Comparison of ENCODE assay signal across 16 cellular contexts in the genomic region with DNA sequence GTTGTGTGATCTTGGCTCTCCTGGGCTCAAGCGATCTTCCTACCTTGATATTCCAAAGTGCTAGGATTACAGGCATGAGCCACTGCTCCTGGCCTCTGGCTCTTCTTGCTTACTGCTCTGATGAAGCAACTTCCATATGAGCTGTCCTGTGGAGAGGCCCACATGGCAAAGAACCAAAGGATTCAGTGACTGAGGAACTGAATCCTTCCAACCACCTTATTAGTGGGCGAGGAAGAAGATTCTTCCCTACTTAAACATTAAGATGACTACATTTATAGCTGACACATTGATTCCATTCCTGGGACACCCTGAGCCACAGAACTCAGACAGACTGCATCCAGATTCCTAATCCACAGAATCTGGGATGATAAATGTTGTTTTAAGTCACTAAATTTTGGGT. TPM values are rescaled to one million over a fixed set of nuclear protein-coding genes. Genes with fewer than 3 reads are reported as not detected.
A peak's percentile ranks its signal among the peaks of the same experiment; 100 is the strongest.
DNase-seq lines count a peak whose midpoint lies in the region; ATAC-seq and TF ChIP-seq lines count a peak whose summit lies in the region.
"Had no signal": no experiment of that assay in that cellular context is flagged by ENCODE, and none has a peak within 500 bp of the region (broad histone marks: within the 10 kb centered on the region; RNA-seq: fewer than 3 reads in every experiment).

No MANE protein-coding gene starts in this region.

- H3F3A ChIP-seq in GM23338 (replicated peaks; ENCODE audit: low read depth), result no peaks in the 10 kb centered on the region

- H3K4me2 ChIP-seq in GM23338, result no peak overlapping the region

- TF ChIP-seq CTCF in GM23338 (conservative IDR thresholded peaks at IDR 0.05; ENCODE audit: low read depth in 2 of 2) (no peak), choroid plexus epithelial cell (conservative IDR thresholded peaks at IDR 0.05; ENCODE audit: low read depth, low read length) (no peak), nephron progenitor cell (IDR thresholded peaks at IDR 0.05) (no peak), BE2C (IDR thresholded peaks at IDR 0.05; ENCODE audit: low read depth, low read length) (no peak)

- ATAC-seq in GM23338 (no peak), esophagus mucosa (no peak)
- ATAC-seq: T-helper 17 cell had no signal

- H3K4me3 ChIP-seq in GM23338 (no peak overlapping the region), choroid plexus epithelial cell (ENCODE audit: low read depth, low read length) (no peak overlapping the region), BE2C (ENCODE audit: low read depth, low read length) (no peak overlapping the region)
- H3K4me3 ChIP-seq: thyroid gland had no signal

- H3K27ac ChIP-seq in GM23338 (ENCODE audit: low read depth), result no peak overlapping the region
- H3K27ac ChIP-seq: thyroid gland had no signal

- H3K4me1 ChIP-seq in GM23338 (ENCODE audit: insufficient read depth), result no peaks in the 10 kb centered on the region
- H3K4me1 ChIP-seq in BE2C, result peaks cover 11% of the 10 kb centered on the region
- H3K4me1 ChIP-seq: thyroid gland had no signal

- no peaks in the 10 kb centered on the region for H3K27me3 Mint-ChIP-seq in GM23338 (ENCODE audit: insufficient read depth, low read depth, poor library complexity)
- no peaks in the 10 kb centered on the region for H3K27me3 Mint-ChIP-seq in nephron progenitor cell (ENCODE audit: low read depth, poor library complexity)

- no peaks in the 10 kb centered on the region for H3K9me3 Mint-ChIP-seq in GM23338
- no peaks in the 10 kb centered on the region for H3K9me3 Mint-ChIP-seq in nephron progenitor cell

- H3K36me3 ChIP-seq in GM23338 (ENCODE audit: insufficient read depth), result no peaks in the 10 kb centered on the region
- H3K36me3 ChIP-seq in BE2C, result no peaks in the 10 kb centered on the region
- H3K36me3 ChIP-seq: thyroid gland had no signal

- no peaks in the 10 kb centered on the region for H3K9me3 ChIP-seq in BE2C
- H3K9me3 ChIP-seq: thyroid gland had no signal

- H4K20me1 ChIP-seq in GM23338 (replicated peaks; ENCODE audit: insufficient read depth), result no peaks in the 10 kb centered on the region

- 0 out of 2 replicates have a peak overlapping the region, but pooled peaks have one; percentile 30 for H2AFZ ChIP-seq in GM23338

- H3K4me1 Mint-ChIP-seq in GM23338 (peaks cover 2% of the 10 kb centered on the region; the same call in 2 of the 3 replicates), nephron progenitor cell (no peaks in the 10 kb centered on the region)
- H3K4me1 Mint-ChIP-seq: T-helper 17 cell had no signal

- H3K36me3 Mint-ChIP-seq in GM23338 (ENCODE audit: low read depth) (no peaks in the 10 kb centered on the region), nephron progenitor cell (ENCODE audit: low read depth) (no peaks in the 10 kb centered on the region)

- H3K4me3 Mint-ChIP-seq in GM23338, result no peak overlapping the region
- no peak overlapping the region for H3K4me3 Mint-ChIP-seq in nephron progenitor cell
- H3K4me3 Mint-ChIP-seq: T-helper 17 cell had no signal

- H3K27me3 ChIP-seq in GM23338 (ENCODE audit: insufficient read depth) (no peaks in the 10 kb centered on the region), BE2C (no peaks in the 10 kb centered on the region)
- H3K27me3 ChIP-seq: thyroid gland had no signal

- DNase-seq in GM23338 (ENCODE audit: low spot score), result no peak
- DNase-seq in MV-4-11 (lab: John Stamatoyannopoulos, UW), result peak; percentile 66
- peak; percentile 2 for DNase-seq in choroid plexus epithelial cell (ENCODE audit: low read depth)
- DNase-seq in nephron progenitor cell, result no peak
- no peak for DNase-seq in BE2C
- no peak for DNase-seq in T-helper 2 cell
- DNase-seq in GDM1 (lab: John Stamatoyannopoulos, UW), result no peak
- DNase-seq: amniotic stem cell; Calu3; NCI-H1694; NK-92 treated with Interleukin-12 subunit alpha and Interleukin-12 subunit beta, amount 100 ng/mL, for 24 hours; posterior cingulate gyrus; SHP77; T-helper 17 cell; thyroid gland had no signal

- no peaks in the 10 kb centered on the region for H3K9me2 ChIP-seq in GM23338 (ENCODE audit: insufficient read depth)

- H3K27ac Mint-ChIP-seq in GM23338 (no peak overlapping the region), nephron progenitor cell (peak overlapping the region; percentile 66)
- H3K27ac Mint-ChIP-seq: T-helper 17 cell had no signal

- H3K79me2 ChIP-seq in GM23338 (replicated peaks; ENCODE audit: insufficient read depth), result no peaks in the 10 kb centered on the region

TF ChIP-seq in GM23338, 12 proteins besides CTCF, POLR2A, EP300 and RAD21 (continues in another document):
- TF ChIP-seq ZNF331 (CRISPR knock-in tag; IDR thresholded peaks at IDR 0.05; ENCODE audit: low read depth) (no peak), POLR2AphosphoS5 (IDR thresholded peaks at IDR 0.05; ENCODE audit: low read depth) (no peak), CREB1 (CRISPR knock-in tag; IDR thresholded peaks at IDR 0.05; ENCODE audit: low read depth) (no peak), ZNF114 (CRISPR knock-in tag; IDR thresholded peaks at IDR 0.05) (no peak), EZH2phosphoT487 (IDR thresholded peaks at IDR 0.05; ENCODE audit: unreplicated experiment) (no peak), STAT1 (IDR thresholded peaks at IDR 0.05; ENCODE audit: unreplicated experiment) (no peak)
- TF ChIP-seq, protein P1, sequence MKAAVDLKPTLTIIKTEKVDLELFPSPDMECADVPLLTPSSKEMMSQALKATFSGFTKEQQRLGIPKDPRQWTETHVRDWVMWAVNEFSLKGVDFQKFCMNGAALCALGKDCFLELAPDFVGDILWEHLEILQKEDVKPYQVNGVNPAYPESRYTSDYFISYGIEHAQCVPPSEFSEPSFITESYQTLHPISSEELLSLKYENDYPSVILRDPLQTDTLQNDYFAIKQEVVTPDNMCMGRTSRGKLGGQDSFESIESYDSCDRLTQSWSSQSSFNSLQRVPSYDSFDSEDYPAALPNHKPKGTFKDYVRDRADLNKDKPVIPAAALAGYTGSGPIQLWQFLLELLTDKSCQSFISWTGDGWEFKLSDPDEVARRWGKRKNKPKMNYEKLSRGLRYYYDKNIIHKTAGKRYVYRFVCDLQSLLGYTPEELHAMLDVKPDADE (IDR thresholded peaks at IDR 0.05), result no peak
- TF ChIP-seq, protein P2, sequence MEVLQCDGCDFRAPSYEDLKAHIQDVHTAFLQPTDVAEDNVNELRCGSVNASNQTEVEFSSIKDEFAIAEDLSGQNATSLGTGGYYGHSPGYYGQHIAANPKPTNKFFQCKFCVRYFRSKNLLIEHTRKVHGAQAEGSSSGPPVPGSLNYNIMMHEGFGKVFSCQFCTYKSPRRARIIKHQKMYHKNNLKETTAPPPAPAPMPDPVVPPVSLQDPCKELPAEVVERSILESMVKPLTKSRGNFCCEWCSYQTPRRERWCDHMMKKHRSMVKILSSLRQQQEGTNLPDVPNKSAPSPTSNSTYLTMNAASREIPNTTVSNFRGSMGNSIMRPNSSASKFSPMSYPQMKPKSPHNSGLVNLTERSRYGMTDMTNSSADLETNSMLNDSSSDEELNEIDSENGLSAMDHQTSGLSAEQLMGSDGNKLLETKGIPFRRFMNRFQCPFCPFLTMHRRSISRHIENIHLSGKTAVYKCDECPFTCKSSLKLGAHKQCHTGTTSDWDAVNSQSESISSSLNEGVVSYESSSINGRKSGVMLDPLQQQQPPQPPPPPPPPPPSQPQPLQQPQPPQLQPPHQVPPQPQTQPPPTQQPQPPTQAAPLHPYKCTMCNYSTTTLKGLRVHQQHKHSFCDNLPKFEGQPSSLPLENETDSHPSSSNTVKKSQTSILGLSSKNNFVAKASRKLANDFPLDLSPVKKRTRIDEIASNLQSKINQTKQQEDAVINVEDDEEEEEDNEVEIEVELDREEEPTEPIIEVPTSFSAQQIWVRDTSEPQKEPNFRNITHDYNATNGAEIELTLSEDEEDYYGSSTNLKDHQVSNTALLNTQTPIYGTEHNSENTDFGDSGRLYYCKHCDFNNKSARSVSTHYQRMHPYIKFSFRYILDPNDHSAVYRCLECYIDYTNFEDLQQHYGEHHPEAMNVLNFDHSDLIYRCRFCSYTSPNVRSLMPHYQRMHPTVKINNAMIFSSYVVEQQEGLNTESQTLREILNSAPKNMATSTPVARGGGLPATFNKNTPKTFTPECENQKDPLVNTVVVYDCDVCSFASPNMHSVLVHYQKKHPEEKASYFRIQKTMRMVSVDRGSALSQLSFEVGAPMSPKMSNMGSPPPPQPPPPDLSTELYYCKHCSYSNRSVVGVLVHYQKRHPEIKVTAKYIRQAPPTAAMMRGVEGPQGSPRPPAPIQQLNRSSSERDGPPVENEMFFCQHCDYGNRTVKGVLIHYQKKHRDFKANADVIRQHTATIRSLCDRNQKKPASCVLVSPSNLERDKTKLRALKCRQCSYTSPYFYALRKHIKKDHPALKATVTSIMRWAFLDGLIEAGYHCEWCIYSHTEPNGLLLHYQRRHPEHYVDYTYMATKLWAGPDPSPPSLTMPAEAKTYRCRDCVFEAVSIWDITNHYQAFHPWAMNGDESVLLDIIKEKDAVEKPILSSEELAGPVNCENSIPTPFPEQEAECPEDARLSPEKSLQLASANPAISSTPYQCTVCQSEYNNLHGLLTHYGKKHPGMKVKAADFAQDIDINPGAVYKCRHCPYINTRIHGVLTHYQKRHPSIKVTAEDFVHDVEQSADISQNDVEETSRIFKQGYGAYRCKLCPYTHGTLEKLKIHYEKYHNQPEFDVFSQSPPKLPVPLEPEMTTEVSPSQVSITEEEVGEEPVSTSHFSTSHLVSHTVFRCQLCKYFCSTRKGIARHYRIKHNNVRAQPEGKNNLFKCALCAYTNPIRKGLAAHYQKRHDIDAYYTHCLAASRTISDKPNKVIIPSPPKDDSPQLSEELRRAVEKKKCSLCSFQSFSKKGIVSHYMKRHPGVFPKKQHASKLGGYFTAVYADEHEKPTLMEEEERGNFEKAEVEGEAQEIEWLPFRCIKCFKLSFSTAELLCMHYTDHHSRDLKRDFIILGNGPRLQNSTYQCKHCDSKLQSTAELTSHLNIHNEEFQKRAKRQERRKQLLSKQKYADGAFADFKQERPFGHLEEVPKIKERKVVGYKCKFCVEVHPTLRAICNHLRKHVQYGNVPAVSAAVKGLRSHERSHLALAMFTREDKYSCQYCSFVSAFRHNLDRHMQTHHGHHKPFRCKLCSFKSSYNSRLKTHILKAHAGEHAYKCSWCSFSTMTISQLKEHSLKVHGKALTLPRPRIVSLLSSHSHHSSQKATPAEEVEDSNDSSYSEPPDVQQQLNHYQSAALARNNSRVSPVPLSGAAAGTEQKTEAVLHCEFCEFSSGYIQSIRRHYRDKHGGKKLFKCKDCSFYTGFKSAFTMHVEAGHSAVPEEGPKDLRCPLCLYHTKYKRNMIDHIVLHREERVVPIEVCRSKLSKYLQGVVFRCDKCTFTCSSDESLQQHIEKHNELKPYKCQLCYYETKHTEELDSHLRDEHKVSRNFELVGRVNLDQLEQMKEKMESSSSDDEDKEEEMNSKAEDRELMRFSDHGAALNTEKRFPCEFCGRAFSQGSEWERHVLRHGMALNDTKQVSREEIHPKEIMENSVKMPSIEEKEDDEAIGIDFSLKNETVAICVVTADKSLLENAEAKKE (CRISPR knock-in tag; IDR thresholded peaks at IDR 0.05), result no peak

RNA-seq across cellular contexts. Expression of a gene that starts 16.5 kb away (rescaled TPM):
- total RNA-seq in GM23338 (2014; rRNA removed; shearing (Covaris generic)), result 6.7 and 7.8 TPM in 2 replicates
- polyA plus RNA-seq in GM23338 (2016; fragmentation: Nextera tagmentation; extraction: Ambion mirVana), result 1.9 and 2.4 TPM in 2 replicates
- 0.29 TPM for polyA plus RNA-seq in BE2C (2012; ENCODE audit: insufficient read depth, insufficient read length, low read depth)
- not detected for total RNA-seq in esophagus mucosa

Comparison
In these comparisons a context has a peak if more than half of its experiments do, and no peak if none do; other contexts are left out.
1. DNase-seq: peak in MV-4-11 (single experiment) and choroid plexus epithelial cell (single experiment); none in GM23338 (single experiment), nephron progenitor cell (single experiment), BE2C (single experiment), T-helper 2 cell (0 of 5) and GDM1 (single experiment).